Comparison of ENCODE assay signal across 31 cellular contexts in genomic region chr10:1684991-1685390, GRCh38. TPM values are rescaled to one million over a fixed set of nuclear protein-coding genes. Genes with fewer than 3 reads are reported as not detected.
"Had no signal": no experiment of that assay in that cellular context is flagged by ENCODE, and none has a peak within 500 bp of the region (broad histone marks: within the 10 kb centered on the region; RNA-seq: fewer than 3 reads in every experiment).

No MANE protein-coding gene starts in this region.

- H3K4me1 ChIP-seq: pancreas, psoas muscle, right lobe of liver, suprapubic skin, testis, tibial artery, upper lobe of right lung, uterus had no signal

- H3K27me3 ChIP-seq: neutrophil, pancreas, right lobe of liver, suprapubic skin, testis, upper lobe of right lung, uterus had no signal

- H3K27ac ChIP-seq: neutrophil, pancreas, psoas muscle, right lobe of liver, skin epidermis, spleen, suprapubic skin, testis, tibial artery, upper lobe of right lung, uterus had no signal

- H3K27ac Mint-ChIP-seq: natural killer cell treated with Interleukin-12 subunit alpha and Interleukin-12 subunit beta and Interleukin-15 and Interleukin-18, amount 100 ng/mL, for 72 hours; nephron progenitor cell; stimulated activated memory B cell treated with anti-CD40 and anti-IgM and Interleukin-4, amounts not matched to agents 10 μg/mL and 1 μg/mL and 100 μg/mL, for 72 hours; stimulated activated naive CD8-positive, alpha-beta T cell treated with anti-CD3 and anti-CD28 coated beads, Interleukin-15, amount 100 ng/mL, for 72 hours had no signal

- H3K9me3 ChIP-seq: neutrophil, pancreas, psoas muscle, right lobe of liver, spleen, suprapubic skin, testis, upper lobe of right lung, uterus had no signal

- H3K4me3 Mint-ChIP-seq: naive thymus-derived CD8-positive, alpha-beta T cell; natural killer cell treated with Interleukin-12 subunit alpha and Interleukin-12 subunit beta and Interleukin-15 and Interleukin-18, amount 100 ng/mL, for 72 hours; nephron progenitor cell; neural crest cell; stimulated activated memory B cell treated with anti-CD40 and anti-IgM and Interleukin-4, amounts not matched to agents 10 μg/mL and 1 μg/mL and 100 μg/mL, for 72 hours; stimulated activated naive CD8-positive, alpha-beta T cell treated with anti-CD3 and anti-CD28 coated beads, Interleukin-15, amount 100 ng/mL, for 72 hours had no signal

- DNase-seq: naive B cell; naive thymus-derived CD8-positive, alpha-beta T cell; nephron progenitor cell; nucleus accumbens; pancreas; psoas muscle; right cardiac atrium; right lobe of liver; spleen; stimulated activated CD4-positive, alpha-beta T cell treated with anti-CD3 and anti-CD28 coated beads, Interleukin-12 subunit alpha, Interleukin-12 subunit beta, amount 100 ng/mL, for 4 hours; stimulated activated CD4-positive, alpha-beta T cell treated with anti-CD3 and anti-CD28 coated beads, Interleukin-1b, Interleukin-23, amount 100 ng/mL, for 48 hours; stimulated activated CD4-positive, alpha-beta T cell treated with anti-CD3 and anti-CD28 coated beads, Interleukin-4, amount 100 ng/mL, for 1 hour; stimulated activated CD4-positive, alpha-beta T cell treated with anti-CD3 and anti-CD28 coated beads, Interleukin-4, amount 100 ng/mL, for 4 hours; stimulated activated CD8-positive, alpha-beta memory T cell treated with anti-CD3 and anti-CD28 coated beads, Interleukin-4, amount 100 ng/mL, for 48 hours; stimulated activated naive CD4-positive, alpha-beta T cell; stimulated activated naive CD8-positive, alpha-beta T cell treated with anti-CD3 and anti-CD28 coated beads, Interleukin-15, amount 100 ng/mL, for 72 hours; stimulated activated naive CD8-positive, alpha-beta T cell treated with anti-CD3 and anti-CD28 coated beads, Interleukin-15, Interleukin-2, amounts not matched to agents 100 U/mL and 50 U/mL, for 24 hours; substantia nigra; testis; trophoblast cell; upper lobe of right lung; uterus had no signal

- H3K4me1 Mint-ChIP-seq: naive B cell; stimulated activated memory B cell treated with anti-CD40 and anti-IgM and Interleukin-4, amounts not matched to agents 10 μg/mL and 1 μg/mL and 100 μg/mL, for 72 hours; stimulated activated naive CD8-positive, alpha-beta T cell treated with anti-CD3 and anti-CD28 coated beads, Interleukin-15, amount 100 ng/mL, for 72 hours had no signal

- ATAC-seq: naive thymus-derived CD8-positive, alpha-beta T cell; psoas muscle; right cardiac atrium; stimulated activated memory B cell treated with anti-CD40 and anti-IgM and Interleukin-4, amounts not matched to agents 10 μg/mL and 1 μg/mL and 100 μg/mL, for 72 hours; stimulated activated naive CD8-positive, alpha-beta T cell treated with anti-CD3 and anti-CD28 coated beads, Interleukin-15, amount 100 ng/mL, for 72 hours; stimulated activated naive CD8-positive, alpha-beta T cell treated with anti-CD3 and anti-CD28 coated beads, Interleukin-15, Interleukin-2, amounts not matched to agents 100 U/mL and 50 U/mL, for 24 hours; upper lobe of right lung had no signal

- H3K36me3 ChIP-seq: neutrophil, pancreas, right lobe of liver, spleen, suprapubic skin, tibial artery, upper lobe of right lung, uterus had no signal

- H3K36me3 Mint-ChIP-seq: naive B cell; naive thymus-derived CD8-positive, alpha-beta T cell; natural killer cell treated with Interleukin-12 subunit alpha and Interleukin-12 subunit beta and Interleukin-15 and Interleukin-18, amount 100 ng/mL, for 72 hours; stimulated activated memory B cell treated with anti-CD40 and anti-IgM and Interleukin-4, amounts not matched to agents 10 μg/mL and 1 μg/mL and 100 μg/mL, for 72 hours had no signal

- H3K4me3 ChIP-seq: pancreas, psoas muscle, right lobe of liver, skin epidermis, smooth muscle cell, spleen, suprapubic skin, testis, tibial artery, upper lobe of right lung, uterus had no signal

- H3K9me3 Mint-ChIP-seq: natural killer cell treated with Interleukin-12 subunit alpha and Interleukin-12 subunit beta and Interleukin-15 and Interleukin-18, amount 100 ng/mL, for 72 hours; stimulated activated memory B cell treated with anti-CD40 and anti-IgM and Interleukin-4, amounts not matched to agents 10 μg/mL and 1 μg/mL and 100 μg/mL, for 72 hours; stimulated activated naive CD8-positive, alpha-beta T cell treated with anti-CD3 and anti-CD28 coated beads, Interleukin-15, amount 100 ng/mL, for 72 hours had no signal

- H3K4me2 ChIP-seq: smooth muscle cell had no signal

RNA-seq across cellular contexts. Expression of gene ADARB2, which starts 52.3 kb away (rescaled TPM):
- total RNA-seq: naive thymus-derived CD8-positive, alpha-beta T cell; natural killer cell treated with Interleukin-12 subunit alpha and Interleukin-12 subunit beta and Interleukin-15 and Interleukin-18, amount 100 ng/mL, for 72 hours; posterior vena cava had no signal
- polyA plus RNA-seq: naive thymus-derived CD8-positive, alpha-beta T cell had no signal
